Comparison of ENCODE assay signal across 1 cellular context in genomic region chr2:180133736-180134135, GRCh38.
TF ChIP-seq lines count a peak whose summit lies in the region.

No MANE protein-coding gene starts in this region.

TF ChIP-seq in HCT116, 20 proteins besides CTCF, POLR2A, EP300 and RAD21 (continued from another document):
- TF ChIP-seq ZBTB33 (IDR thresholded peaks at IDR 0.05; ENCODE audit: extremely low read depth, insufficient replicate concordance, low read length), result no peak
- TF ChIP-seq ATF3 (IDR thresholded peaks at IDR 0.05), result no peak
- no peak for TF ChIP-seq SP1 (IDR thresholded peaks at IDR 0.05; ENCODE audit: low read depth)
- no peak for TF ChIP-seq ZNF274 (IDR thresholded peaks at IDR 0.05; ENCODE audit: low read depth, low read length)
- no peak for TF ChIP-seq EZH2 (IDR thresholded peaks at IDR 0.05)
